In genomic region chr7:102472126-102473041, GRCh38 we compare ENCODE assay signal across 15 cellular contexts. TPM values are rescaled to one million over a fixed set of nuclear protein-coding genes. Genes with fewer than 3 reads are reported as not detected.
DNase-seq lines count a peak whose midpoint lies in the region; ATAC-seq, FAIRE-seq and TF ChIP-seq lines count a peak whose summit lies in the region.
"Had no signal": no experiment of that assay in that cellular context is flagged by ENCODE, and none has a peak within 500 bp of the region (broad histone marks: within the 10 kb centered on the region; RNA-seq: fewer than 3 reads in every experiment).

No MANE protein-coding gene starts in this region.

- in situ Hi-C loops in K562 (cut with MboI) = loop anchor here (25.0 kb wide), 2 partner anchors 90 to 190 kb away; partner anchors contain the start of genes POLR2J2, POLR2J3, SPDYE2 and SPDYE2B

- no peak overlapping the region for H3K4me3 ChIP-seq in K562
- H3K4me3 ChIP-seq: BLaER1, gastroesophageal sphincter had no signal

- TF ChIP-seq RAD21 in K562 (CRISPR knock-in tag; conservative IDR thresholded peaks at IDR 0.05 in 1 of 2, IDR thresholded peaks at IDR 0.05 in 1 of 2) = no peak

- no peak for TF ChIP-seq CTCF in natural killer cell (IDR thresholded peaks at IDR 0.05)
- TF ChIP-seq CTCF in K562 (IDR thresholded peaks at IDR 0.05 in 2 of 3, conservative IDR thresholded peaks at IDR 0.05 in 1 of 3; ENCODE audit: insufficient read depth in 2 of 3, low read depth in 1 of 3, low read length in 3 of 3) = no peak

- no peaks in the 10 kb centered on the region for H3K9me1 ChIP-seq in K562 (ENCODE audit: control insufficient read depth, insufficient read depth, low read length)

- no peak for TF ChIP-seq EP300 in K562 (IDR thresholded peaks at IDR 0.05; ENCODE audit: low read length)

- H3K4me3 Mint-ChIP-seq in natural killer cell treated with Interleukin-12 subunit alpha and Interleukin-12 subunit beta and Interleukin-15 and Interleukin-18, amount 100 ng/mL, for 72 hours = no peak overlapping the region
- H3K4me3 Mint-ChIP-seq in natural killer cell = no peak overlapping the region
- H3K4me3 Mint-ChIP-seq in naive thymus-derived CD8-positive, alpha-beta T cell = no peak overlapping the region

- peaks cover 0 to 46% of the 10 kb centered on the region in 2 experiments; a peak in 3 of 5 replicates for H3K4me1 ChIP-seq in K562 (replicated peaks in 1 of 2; ENCODE audit: control insufficient read depth in 2 of 2, insufficient read depth in 2 of 2, low read length in 2 of 2)

- no peaks in the 10 kb centered on the region for H3K79me2 ChIP-seq in K562 (ENCODE audit: control insufficient read depth, insufficient read depth, low read length)

- H3K36me3 Mint-ChIP-seq in natural killer cell treated with Interleukin-12 subunit alpha and Interleukin-12 subunit beta and Interleukin-15 and Interleukin-18, amount 100 ng/mL, for 72 hours = no peaks in the 10 kb centered on the region
- no peaks in the 10 kb centered on the region for H3K36me3 Mint-ChIP-seq in natural killer cell
- peaks cover 0 to 10% (median 0%) of the 10 kb centered on the region in 3 donors for H3K36me3 Mint-ChIP-seq in naive thymus-derived CD8-positive, alpha-beta T cell
- H3K36me3 Mint-ChIP-seq: naive B cell had no signal

- intact Hi-C loops in natural killer cell (cut with micrococcal nuclease) (no loop called here), K562 (cut with micrococcal nuclease) (no loop called here)

- BruUV-seq in K562 (replicated peaks; lab: Mats Ljungman, UMichigan) = no TSS peak

- ATAC-seq in natural killer cell treated with Interleukin-12 subunit alpha and Interleukin-12 subunit beta and Interleukin-15 and Interleukin-18, amount 100 ng/mL, for 72 hours = no peak
- no peak for ATAC-seq in natural killer cell
- peak; percentile 65 for ATAC-seq in K562
- peak; percentile 8 to 25 for ATAC-seq in naive thymus-derived CD8-positive, alpha-beta T cell
- no peak for ATAC-seq in HG02678 (IDR thresholded peaks at IDR 0.05; ENCODE audit: unreplicated experiment)
- ATAC-seq: gastroesophageal sphincter had no signal

- no peaks in the 10 kb centered on the region for H3K27me3 ChIP-seq in K562 (ENCODE audit: control insufficient read depth in 2 of 2, insufficient read depth in 2 of 2, low read length in 2 of 2)
- H3K27me3 ChIP-seq: BLaER1, gastroesophageal sphincter had no signal

- peak; percentile 41 for DNase-seq in natural killer cell treated with Interleukin-12 subunit alpha and Interleukin-12 subunit beta and Interleukin-15 and Interleukin-18, amount 100 ng/mL, for 72 hours (ENCODE audit: low spot score)
- no peak for DNase-seq in natural killer cell
- peak in 3 of 4 experiments; percentile 47 to 67 (median 50) for DNase-seq in K562 (ENCODE audit: extremely low read depth in 1 of 4, low spot score in 3 of 4)
- DNase-seq in naive thymus-derived CD8-positive, alpha-beta T cell = peak in 1 of 10 donors; percentile 58
- no peak for DNase-seq in NCI-H748 (lab: John Stamatoyannopoulos, UW; ENCODE audit: unreplicated experiment)
- DNase-seq in mucosa of gallbladder (ENCODE audit: low spot score) = no peak
- DNase-seq in H4 (ENCODE audit: low spot score) = no peak
- DNase-seq: amygdala, naive B cell, NCI-H1048, NCI-H446 treated with DMSO at 0.1 percent for 48 hours had no signal

- POLR2A ChIA-PET in K562 (lab: Yijun Ruan, JAX) = interaction anchor here (0.6 to 1.6 kb wide), 3 partner anchors 8 to 173 kb away, joined by 3 to 4 read pairs (median 3); partner anchors contain the start of gene ALKBH4
- POLR2A ChIA-PET in naive thymus-derived CD8-positive, alpha-beta T cell (lab: Charles Lee) = interaction anchor here (0.5 to 1.7 kb wide), 4 partner anchors 8 to 72 kb away, joined by 3 to 4 read pairs (median 3); no protein-coding TSS in a partner anchor

- no peaks in the 10 kb centered on the region for H3K27me3 Mint-ChIP-seq in natural killer cell treated with Interleukin-12 subunit alpha and Interleukin-12 subunit beta and Interleukin-15 and Interleukin-18, amount 100 ng/mL, for 72 hours
- no peaks in the 10 kb centered on the region for H3K27me3 Mint-ChIP-seq in natural killer cell (ENCODE audit: low read depth in 2 of 2)
- no peaks in the 10 kb centered on the region for H3K27me3 Mint-ChIP-seq in naive thymus-derived CD8-positive, alpha-beta T cell
- H3K27me3 Mint-ChIP-seq: naive B cell had no signal

- H3K9me3 Mint-ChIP-seq in natural killer cell treated with Interleukin-12 subunit alpha and Interleukin-12 subunit beta and Interleukin-15 and Interleukin-18, amount 100 ng/mL, for 72 hours = no peaks in the 10 kb centered on the region
- no peaks in the 10 kb centered on the region for H3K9me3 Mint-ChIP-seq in natural killer cell
- H3K9me3 Mint-ChIP-seq in naive thymus-derived CD8-positive, alpha-beta T cell = no peaks in the 10 kb centered on the region
- H3K9me3 Mint-ChIP-seq: naive B cell had no signal

- no peaks in the 10 kb centered on the region for H3K9me3 ChIP-seq in K562 (replicated peaks; ENCODE audit: control insufficient read depth, insufficient read depth, low read depth, low read length)
- H3K9me3 ChIP-seq: BLaER1, gastroesophageal sphincter had no signal

- H3K36me3 ChIP-seq in K562 (ENCODE audit: control insufficient read depth, insufficient read depth, low read length) = peaks cover 61% of the 10 kb centered on the region; the same call in 2 of the 3 replicates

- no peak for FAIRE-seq in K562 (lab: Jason Lieb, UNC)
- FAIRE-seq: keratinocyte had no signal

- H3K4me2 ChIP-seq in K562 (ENCODE audit: insufficient read depth, low read length) = no peak overlapping the region
- H3K4me2 ChIP-seq: BLaER1 had no signal

- no peak overlapping the region; the same call in 2 of the 3 replicates for H3K27ac ChIP-seq in K562 (ENCODE audit: extremely low read depth, low read depth, low read length)
- H3K27ac ChIP-seq: gastroesophageal sphincter had no signal

- WGBS in K562 (ENCODE audit: insufficient coverage, low coverage, missing lambda C conversion rate) = 60% methylated on average over 31 of the region's 31 CpGs

- no peak overlapping the region for H2AFZ ChIP-seq in K562 (ENCODE audit: low read depth, low read length)

- peak overlapping the region in 1 of 2 experiments; percentile 79; a peak in 2 of 4 replicates for H3K9ac ChIP-seq in K562 (ENCODE audit: insufficient read depth in 1 of 2, low read depth in 2 of 2, low read length in 2 of 2)
- H3K9ac ChIP-seq: BLaER1 had no signal

- no peaks in the 10 kb centered on the region for H3K4me1 Mint-ChIP-seq in natural killer cell treated with Interleukin-12 subunit alpha and Interleukin-12 subunit beta and Interleukin-15 and Interleukin-18, amount 100 ng/mL, for 72 hours (ENCODE audit: low read depth in 2 of 2)
- no peaks in the 10 kb centered on the region for H3K4me1 Mint-ChIP-seq in natural killer cell
- H3K4me1 Mint-ChIP-seq in naive thymus-derived CD8-positive, alpha-beta T cell = peaks cover 0 to 11% (median 1%) of the 10 kb centered on the region in 4 donors

- CTCF ChIA-PET in K562 (lab: Yijun Ruan, JAX; ENCODE audit: low intra/inter-chr PET ratio) = no interaction called here

- TF ChIP-seq POLR2A in K562 (conservative IDR thresholded peaks at IDR 0.05) = peak; percentile 64

- no peak overlapping the region for H3K27ac Mint-ChIP-seq in natural killer cell treated with Interleukin-12 subunit alpha and Interleukin-12 subunit beta and Interleukin-15 and Interleukin-18, amount 100 ng/mL, for 72 hours
- H3K27ac Mint-ChIP-seq in natural killer cell = no peak overlapping the region
- peak overlapping the region in 2 of 10 donors; percentile 60 to 78 for H3K27ac Mint-ChIP-seq in naive thymus-derived CD8-positive, alpha-beta T cell

- H4K20me1 ChIP-seq in K562 (replicated peaks; ENCODE audit: control insufficient read depth, insufficient read depth, low read length) = peaks cover 3% of the 10 kb centered on the region; the same call in 1 of the 2 replicates

RNA-seq across cellular contexts. Expression of gene POLR2J, which starts 6.3 kb away (rescaled TPM):
- total RNA-seq in natural killer cell treated with Interleukin-12 subunit alpha and Interleukin-12 subunit beta and Interleukin-15 and Interleukin-18, amount 100 ng/mL, for 72 hours = 10 to 100 TPM; 56.9 to 57.6 TPM
- total RNA-seq in natural killer cell (10 to 100 TPM; 35.3 to 44.5 (median 44.5) TPM), K562 (2014; rRNA removed) (132 and 160 TPM in 2 replicates), K562 (2014; rRNA removed; fragmentation: Illumina TruSeq; extraction: Trizol) (70.3 and 80.8 TPM in 2 replicates), K562 (2015; rRNA removed; fragmentation: Illumina TruSeq; extraction: Trizol) (141 TPM in 2 replicates), K562 (2021) (97.8 and 104 TPM in 2 replicates), mucosa of gallbladder (43.6 TPM)
- 11.0 and 31.6 TPM in 2 replicates for total RNA-seq in K562 (2011; cell fraction: chromatin; rRNA removed; ENCODE audit: low replicate concordance)
- 83.9 and 98.7 TPM in 2 replicates for total RNA-seq in K562 (2011; cell fraction: nucleolus; rRNA removed)
- 48.7 and 61.8 TPM in 2 replicates for total RNA-seq in K562 (2011; cell fraction: nucleoplasm; rRNA removed)
- polyA plus RNA-seq in K562 (2011; rRNA removed) (84.6 and 113 TPM in 2 replicates), K562 (2014; fragmentation: Illumina TruSeq; extraction: Trizol) (220 and 231 TPM in 2 replicates), K562 (2014; fragmentation: Nextera tagmentation; extraction: Ambion mirVana) (10 to 100 TPM; 32.3 to 85.8 TPM), K562 (2014; rRNA removed) (175 and 180 TPM in 2 replicates)
- 138 and 266 TPM in 2 replicates for polyA plus RNA-seq in K562 (2011; cell fraction: cytosol; rRNA removed)
- polyA plus RNA-seq in K562 (2011; cell fraction: nucleus; rRNA removed) = 45.6 and 63.7 TPM in 2 replicates
- polyA plus RNA-seq in K562 (2012) = 130 and 185 TPM in 2 replicates
- 17.4 and 27.2 TPM in 2 replicates for polyA minus RNA-seq in K562 (2011; rRNA and poly(A)+ RNA removed)
- 16.4 and 17.5 TPM in 2 replicates for polyA minus RNA-seq in K562 (2011; cell fraction: cytosol; rRNA and poly(A)+ RNA removed)
- polyA minus RNA-seq in K562 (2011; cell fraction: nucleus; rRNA and poly(A)+ RNA removed) = 51.5 and 65.8 TPM in 2 replicates
- total RNA-seq in naive thymus-derived CD8-positive, alpha-beta T cell = 10 to 100 TPM; 44.3 to 44.4 TPM
- polyA plus RNA-seq in naive thymus-derived CD8-positive, alpha-beta T cell = 100 to 1,000 TPM in 2 of 3 donors, 10 to 100 TPM in 1; 65.6 to 112 (median 103) TPM
- 42.0 and 53.2 TPM in 2 replicates for total RNA-seq in H4 (2014; rRNA removed; shearing (Covaris generic))

RNA-seq across cellular contexts. Expression of gene LRWD1, which starts 7.6 kb away (rescaled TPM):
- 10 to 100 TPM; 22.9 to 44.2 TPM for total RNA-seq in natural killer cell treated with Interleukin-12 subunit alpha and Interleukin-12 subunit beta and Interleukin-15 and Interleukin-18, amount 100 ng/mL, for 72 hours
- total RNA-seq in natural killer cell (10 to 100 TPM; 20.0 to 24.1 (median 20.4) TPM), K562 (2014; rRNA removed) (51.2 and 62.4 TPM in 2 replicates), K562 (2014; rRNA removed; fragmentation: Illumina TruSeq; extraction: Trizol) (14.1 and 21.3 TPM in 2 replicates), K562 (2015; rRNA removed; fragmentation: Illumina TruSeq; extraction: Trizol) (38.3 and 38.5 TPM in 2 replicates), K562 (2021) (64.7 and 66.0 TPM in 2 replicates), mucosa of gallbladder (18.2 TPM)
- total RNA-seq in K562 (2011; cell fraction: chromatin; rRNA removed; ENCODE audit: low replicate concordance) = 20.9 and 70.7 TPM in 2 replicates
- 74.0 and 78.4 TPM in 2 replicates for total RNA-seq in K562 (2011; cell fraction: nucleolus; rRNA removed)
- total RNA-seq in K562 (2011; cell fraction: nucleoplasm; rRNA removed) = 23.7 and 31.9 TPM in 2 replicates
- polyA plus RNA-seq in K562 (2011; rRNA removed) (25.8 and 28.5 TPM in 2 replicates), K562 (2014; fragmentation: Illumina TruSeq; extraction: Trizol) (33.2 and 52.4 TPM in 2 replicates), K562 (2014; fragmentation: Nextera tagmentation; extraction: Ambion mirVana) (under 1 TPM; 0.61 to 0.78 TPM), K562 (2014; rRNA removed) (64.8 and 65.7 TPM in 2 replicates)
- 21.8 and 77.0 TPM in 2 replicates for polyA plus RNA-seq in K562 (2011; cell fraction: cytosol; rRNA removed)
- 35.4 and 76.1 TPM in 2 replicates for polyA plus RNA-seq in K562 (2011; cell fraction: nucleus; rRNA removed)
- 42.1 and 48.6 TPM in 2 replicates for polyA plus RNA-seq in K562 (2012)
- 11.1 and 23.2 TPM in 2 replicates for polyA minus RNA-seq in K562 (2011; rRNA and poly(A)+ RNA removed)
- 28.3 and 46.6 TPM in 2 replicates for polyA minus RNA-seq in K562 (2011; cell fraction: cytosol; rRNA and poly(A)+ RNA removed)
- polyA minus RNA-seq in K562 (2011; cell fraction: nucleus; rRNA and poly(A)+ RNA removed) = 19.7 and 29.1 TPM in 2 replicates
- total RNA-seq in naive thymus-derived CD8-positive, alpha-beta T cell = 10 to 100 TPM; 21.6 to 23.6 TPM
- polyA plus RNA-seq in naive thymus-derived CD8-positive, alpha-beta T cell = 10 to 100 TPM in 2 of 3 donors, 1 to 10 TPM in 1; 7.2 to 14.5 (median 11.4) TPM
- total RNA-seq in H4 (2014; rRNA removed; shearing (Covaris generic)) = 30.6 and 42.1 TPM in 2 replicates

RNA-seq across cellular contexts. Expression of gene ALKBH4, which starts 7.7 kb away (rescaled TPM):
- total RNA-seq in natural killer cell treated with Interleukin-12 subunit alpha and Interleukin-12 subunit beta and Interleukin-15 and Interleukin-18, amount 100 ng/mL, for 72 hours = 10 to 100 TPM in 1 of 2 donors, 1 to 10 TPM in 1; 7.8 to 19.3 TPM
- total RNA-seq in natural killer cell = 1 to 10 TPM; 4.1 to 9.2 (median 9.1) TPM
- total RNA-seq in K562 (2011; cell fraction: chromatin; rRNA removed; ENCODE audit: low replicate concordance) = 4.3 and 16.0 TPM in 2 replicates
- total RNA-seq in K562 (2011; cell fraction: nucleolus; rRNA removed) = 9.1 and 10.8 TPM in 2 replicates
- 6.9 and 7.2 TPM in 2 replicates for total RNA-seq in K562 (2011; cell fraction: nucleoplasm; rRNA removed)
- 21.4 and 41.5 TPM in 2 replicates for total RNA-seq in K562 (2014; rRNA removed)
- total RNA-seq in K562 (2014; rRNA removed; fragmentation: Illumina TruSeq; extraction: Trizol) = 5.7 and 7.2 TPM in 2 replicates
- 13.5 and 15.2 TPM in 2 replicates for total RNA-seq in K562 (2015; rRNA removed; fragmentation: Illumina TruSeq; extraction: Trizol)
- total RNA-seq in K562 (2021) = 18.5 and 19.6 TPM in 2 replicates
- polyA plus RNA-seq in K562 (2011; rRNA removed) = 4.6 and 4.7 TPM in 2 replicates
- 6.4 and 21.6 TPM in 2 replicates for polyA plus RNA-seq in K562 (2011; cell fraction: cytosol; rRNA removed)
- polyA plus RNA-seq in K562 (2011; cell fraction: nucleus; rRNA removed) = 3.5 and 6.3 TPM in 2 replicates
- polyA plus RNA-seq in K562 (2012) = 10.7 and 13.3 TPM in 2 replicates
- polyA plus RNA-seq in K562 (2014; fragmentation: Illumina TruSeq; extraction: Trizol) = 7.1 and 10.0 TPM in 2 replicates
- polyA plus RNA-seq in K562 (2014; fragmentation: Nextera tagmentation; extraction: Ambion mirVana) = 10 to 100 TPM in 1 of 2 experiments, 1 to 10 TPM in 1; 6.7 to 11.8 TPM
- polyA plus RNA-seq in K562 (2014; rRNA removed) = 13.8 and 18.1 TPM in 2 replicates
- 1.5 and 2.0 TPM in 2 replicates for polyA minus RNA-seq in K562 (2011; rRNA and poly(A)+ RNA removed)
- polyA minus RNA-seq in K562 (2011; cell fraction: cytosol; rRNA and poly(A)+ RNA removed) = 3.6 and 6.6 TPM in 2 replicates
- 3.4 and 3.9 TPM in 2 replicates for polyA minus RNA-seq in K562 (2011; cell fraction: nucleus; rRNA and poly(A)+ RNA removed)
- total RNA-seq in naive thymus-derived CD8-positive, alpha-beta T cell = 10 to 100 TPM in 1 of 2 experiments, 1 to 10 TPM in 1; 9.9 to 12.9 TPM
- 10 to 100 TPM; 14.8 to 17.3 (median 16.4) TPM for polyA plus RNA-seq in naive thymus-derived CD8-positive, alpha-beta T cell
- 13.2 TPM for total RNA-seq in mucosa of gallbladder
- 45.7 and 52.7 TPM in 2 replicates for total RNA-seq in H4 (2014; rRNA removed; shearing (Covaris generic))

RNA-seq across cellular contexts. Expression of gene ORAI2, which starts 39.0 kb away (rescaled TPM):
- total RNA-seq in natural killer cell treated with Interleukin-12 subunit alpha and Interleukin-12 subunit beta and Interleukin-15 and Interleukin-18, amount 100 ng/mL, for 72 hours = 10 to 100 TPM; 56.5 to 70.4 TPM
- total RNA-seq in natural killer cell = 10 to 100 TPM; 39.1 to 55.0 (median 41.3) TPM
- total RNA-seq in K562 (2011; cell fraction: chromatin; rRNA removed; ENCODE audit: low replicate concordance) = 18.4 and 52.2 TPM in 2 replicates
- 30.3 and 37.7 TPM in 2 replicates for total RNA-seq in K562 (2011; cell fraction: nucleolus; rRNA removed)
- total RNA-seq in K562 (2011; cell fraction: nucleoplasm; rRNA removed) = 25.7 and 31.2 TPM in 2 replicates
- total RNA-seq in K562 (2014; rRNA removed) = 18.3 and 23.1 TPM in 2 replicates
- 4.0 and 4.1 TPM in 2 replicates for total RNA-seq in K562 (2014; rRNA removed; fragmentation: Illumina TruSeq; extraction: Trizol)
- 9.0 and 9.2 TPM in 2 replicates for total RNA-seq in K562 (2015; rRNA removed; fragmentation: Illumina TruSeq; extraction: Trizol)
- 23.5 and 27.7 TPM in 2 replicates for total RNA-seq in K562 (2021)
- 14.3 and 16.0 TPM in 2 replicates for polyA plus RNA-seq in K562 (2011; rRNA removed)
- 32.8 and 91.3 TPM in 2 replicates for polyA plus RNA-seq in K562 (2011; cell fraction: cytosol; rRNA removed)
- polyA plus RNA-seq in K562 (2011; cell fraction: nucleus; rRNA removed) = 5.5 and 11.5 TPM in 2 replicates
- polyA plus RNA-seq in K562 (2012) = 34.3 and 36.5 TPM in 2 replicates
- polyA plus RNA-seq in K562 (2014; fragmentation: Illumina TruSeq; extraction: Trizol) = 7.7 and 18.6 TPM in 2 replicates
- 1 to 10 TPM; 1.1 to 2.0 TPM for polyA plus RNA-seq in K562 (2014; fragmentation: Nextera tagmentation; extraction: Ambion mirVana)
- 16.7 and 18.9 TPM in 2 replicates for polyA plus RNA-seq in K562 (2014; rRNA removed)
- polyA minus RNA-seq in K562 (2011; rRNA and poly(A)+ RNA removed) = 11.4 and 21.4 TPM in 2 replicates
- 35.3 and 38.1 TPM in 2 replicates for polyA minus RNA-seq in K562 (2011; cell fraction: cytosol; rRNA and poly(A)+ RNA removed)
- 4.0 and 4.6 TPM in 2 replicates for polyA minus RNA-seq in K562 (2011; cell fraction: nucleus; rRNA and poly(A)+ RNA removed)
- 10 to 100 TPM; 29.1 to 33.6 TPM for total RNA-seq in naive thymus-derived CD8-positive, alpha-beta T cell
- 10 to 100 TPM; 35.9 to 54.4 (median 37.2) TPM for polyA plus RNA-seq in naive thymus-derived CD8-positive, alpha-beta T cell
- total RNA-seq in mucosa of gallbladder = 27.1 TPM
- total RNA-seq in H4 (2014; rRNA removed; shearing (Covaris generic)) = 35.9 and 37.3 TPM in 2 replicates

RNA-seq across cellular contexts. Expression of gene RASA4B, which starts 45.2 kb away (rescaled TPM):
- total RNA-seq in natural killer cell treated with Interleukin-12 subunit alpha and Interleukin-12 subunit beta and Interleukin-15 and Interleukin-18, amount 100 ng/mL, for 72 hours = 10 to 100 TPM in 1 of 2 donors, under 1 TPM in 1; 0.48 to 23.4 TPM
- 10 to 100 TPM in 2 of 3 donors, 1 to 10 TPM in 1; 2.4 to 14.3 (median 12.3) TPM for total RNA-seq in natural killer cell
- 12.1 and 23.0 TPM in 2 replicates for total RNA-seq in K562 (2011; cell fraction: chromatin; rRNA removed; ENCODE audit: low replicate concordance)
- 8.4 and 13.2 TPM in 2 replicates for total RNA-seq in K562 (2011; cell fraction: nucleolus; rRNA removed)
- 11.2 and 14.5 TPM in 2 replicates for total RNA-seq in K562 (2011; cell fraction: nucleoplasm; rRNA removed)
- total RNA-seq in K562 (2014; rRNA removed) = 0.73 and 1.8 TPM in 2 replicates
- 0.19 and 0.69 TPM in 2 replicates for total RNA-seq in K562 (2014; rRNA removed; fragmentation: Illumina TruSeq; extraction: Trizol)
- total RNA-seq in K562 (2015; rRNA removed; fragmentation: Illumina TruSeq; extraction: Trizol) = 0.94 and 1.4 TPM in 2 replicates
- total RNA-seq in K562 (2021) = 2.9 and 3.5 TPM in 2 replicates
- polyA plus RNA-seq in K562 (2011; rRNA removed) = 1.5 and 3.3 TPM in 2 replicates
- polyA plus RNA-seq in K562 (2011; cell fraction: cytosol; rRNA removed) = 2.1 and 2.8 TPM in 2 replicates
- polyA plus RNA-seq in K562 (2011; cell fraction: nucleus; rRNA removed) = 13.0 and 14.1 TPM in 2 replicates
- 3.9 and 6.8 TPM in 2 replicates for polyA plus RNA-seq in K562 (2012)
- 1.5 and 2.6 TPM in 2 replicates for polyA plus RNA-seq in K562 (2014; fragmentation: Illumina TruSeq; extraction: Trizol)
- polyA plus RNA-seq in K562 (2014; fragmentation: Nextera tagmentation; extraction: Ambion mirVana) = under 1 TPM in 1 of 2 experiments, not detected in 1; 0.01 TPM
- 2.4 and 2.5 TPM in 2 replicates for polyA plus RNA-seq in K562 (2014; rRNA removed)
- polyA minus RNA-seq in K562 (2011; rRNA and poly(A)+ RNA removed) = 1.4 and 1.6 TPM in 2 replicates
- polyA minus RNA-seq in K562 (2011; cell fraction: cytosol; rRNA and poly(A)+ RNA removed) = 2.8 TPM in 1 of 2 replicates, not detected in the other
- 2.6 and 3.1 TPM in 2 replicates for polyA minus RNA-seq in K562 (2011; cell fraction: nucleus; rRNA and poly(A)+ RNA removed)
- total RNA-seq in naive thymus-derived CD8-positive, alpha-beta T cell = 10 to 100 TPM; 31.9 to 35.0 TPM
- 10 to 100 TPM in 1 of 3 donors, 1 to 10 TPM in 2; 7.8 to 15.7 (median 8.7) TPM for polyA plus RNA-seq in naive thymus-derived CD8-positive, alpha-beta T cell
- total RNA-seq in mucosa of gallbladder = 24.7 TPM
- total RNA-seq in H4 (2014; rRNA removed; shearing (Covaris generic)) = 0.83 and 2.6 TPM in 2 replicates

Comparison
In these comparisons a context has a peak if more than half of its experiments do, and no peak if none do; other contexts are left out.
1. DNase-seq: peak in natural killer cell treated with Interleukin-12 subunit alpha and Interleukin-12 subunit beta and Interleukin-15 and Interleukin-18, amount 100 ng/mL, for 72 hours (single experiment) and K562 (3 of 4); none in natural killer cell (single experiment), NCI-H748 (single experiment), mucosa of gallbladder (single experiment) and H4 (single experiment).
2. ATAC-seq: peak in K562 (single experiment) and naive thymus-derived CD8-positive, alpha-beta T cell (2 of 2); none in natural killer cell treated with Interleukin-12 subunit alpha and Interleukin-12 subunit beta and Interleukin-15 and Interleukin-18, amount 100 ng/mL, for 72 hours (0 of 2), natural killer cell (0 of 3) and HG02678 (single experiment).